Comparison of ENCODE assay signal across 9 cellular contexts in the genomic region with DNA sequence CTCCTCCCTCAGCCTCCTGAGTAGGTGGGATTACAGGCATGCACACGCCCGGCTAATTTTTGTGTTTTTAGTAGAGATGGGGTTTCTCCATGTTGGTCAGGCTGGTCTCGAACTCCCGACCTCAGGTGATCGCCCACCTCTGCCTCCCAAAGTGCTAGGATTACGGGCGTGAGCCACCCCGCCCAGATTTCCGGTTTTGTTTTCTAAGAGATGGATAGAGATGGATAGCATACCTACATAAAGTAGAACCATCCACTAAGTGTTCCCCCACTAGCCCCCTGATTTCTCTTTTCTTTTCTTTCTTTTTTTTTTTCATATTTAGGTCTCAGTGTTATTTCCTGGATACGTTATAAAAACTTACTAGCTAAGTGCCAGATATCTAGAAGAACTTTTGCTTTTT. TPM values are rescaled to one million over a fixed set of nuclear protein-coding genes. Genes with fewer than 3 reads are reported as not detected.
A peak's percentile ranks its signal among the peaks of the same experiment; 100 is the strongest.
DNase-seq lines count a peak whose midpoint lies in the region; ATAC-seq and TF ChIP-seq lines count a peak whose summit lies in the region.
"Had no signal": no experiment of that assay in that cellular context is flagged by ENCODE, and none has a peak within 500 bp of the region (broad histone marks: within the 10 kb centered on the region; RNA-seq: fewer than 3 reads in every experiment).

No MANE protein-coding gene starts in this region.

- peaks cover 42% of the 10 kb centered on the region for H3K4me1 Mint-ChIP-seq in activated CD4-positive, alpha-beta T cell treated with anti-CD3 and anti-CD28 coated beads for 36 hours
- H3K4me1 Mint-ChIP-seq in activated T-helper 2 cell treated with anti-CD3 and anti-CD28 coated beads, Interferon-gamma antibody, Interleukin-2, Interleukin-4, amounts not matched to agents 10 μg/mL and 5 μg/mL and 100 μg/mL, durations not matched to agents 14 hours and 24 hours and 36 hours (ENCODE audit: low read depth): peaks cover 34% of the 10 kb centered on the region

- H3K27me3 ChIP-seq in left lung (no peaks in the 10 kb centered on the region), thymus (ENCODE audit: control insufficient read depth, insufficient read depth) (no peaks in the 10 kb centered on the region)

- H3K27ac Mint-ChIP-seq in activated CD4-positive, alpha-beta T cell treated with anti-CD3 and anti-CD28 coated beads for 36 hours: peak overlapping the region; percentile 99
- peak overlapping the region; percentile 99 for H3K27ac Mint-ChIP-seq in activated T-helper 2 cell treated with anti-CD3 and anti-CD28 coated beads, Interferon-gamma antibody, Interleukin-2, Interleukin-4, amounts not matched to agents 10 μg/mL and 5 μg/mL and 100 μg/mL, durations not matched to agents 14 hours and 24 hours and 36 hours

- H3K27me3 Mint-ChIP-seq in activated CD4-positive, alpha-beta T cell treated with anti-CD3 and anti-CD28 coated beads for 36 hours: no peaks in the 10 kb centered on the region
- H3K27me3 Mint-ChIP-seq in activated T-helper 2 cell treated with anti-CD3 and anti-CD28 coated beads, Interferon-gamma antibody, Interleukin-2, Interleukin-4, amounts not matched to agents 10 μg/mL and 5 μg/mL and 100 μg/mL, durations not matched to agents 14 hours and 24 hours and 36 hours (ENCODE audit: low read depth): no peaks in the 10 kb centered on the region

- POLR2A ChIA-PET in activated CD4-positive, alpha-beta T cell treated with anti-CD3 and anti-CD28 coated beads for 36 hours (lab: Charles Lee): interaction anchor here (0.8 to 2.8 kb wide), 4 partner anchors 21 to 176 kb away, joined by 3 to 18 read pairs (median 7); no protein-coding TSS in a partner anchor

- no peak for TF ChIP-seq CTCF in left lung (IDR thresholded peaks at IDR 0.05)

- peaks cover 26 to 55% of the 10 kb centered on the region in 2 donors for H3K4me1 ChIP-seq in left lung
- H3K4me1 ChIP-seq in thymus (ENCODE audit: control insufficient read depth, insufficient read depth, low read length): peaks cover 14% of the 10 kb centered on the region

- CTCF ChIA-PET in activated CD4-positive, alpha-beta T cell treated with anti-CD3 and anti-CD28 coated beads for 36 hours (lab: Charles Lee): interaction anchor here (1.0 to 1.6 kb wide), 5 partner anchors 9 to 304 kb away, joined by 3 to 6 read pairs (median 4); no protein-coding TSS in a partner anchor

- 76% methylated on average over 10 of the region's 10 CpGs for WGBS in thymus

- H3K9me3 ChIP-seq in left lung (no peaks in the 10 kb centered on the region), thymus (ENCODE audit: control insufficient read depth) (no peaks in the 10 kb centered on the region)

- H3K36me3 ChIP-seq in left lung (peaks cover 0 to 10% of the 10 kb centered on the region in 2 donors), thymus (ENCODE audit: control insufficient read depth, insufficient read depth) (no peaks in the 10 kb centered on the region)

- peaks cover 22% of the 10 kb centered on the region for H3K36me3 Mint-ChIP-seq in activated CD4-positive, alpha-beta T cell treated with anti-CD3 and anti-CD28 coated beads for 36 hours (ENCODE audit: low read depth)
- H3K36me3 Mint-ChIP-seq in activated T-helper 2 cell treated with anti-CD3 and anti-CD28 coated beads, Interferon-gamma antibody, Interleukin-2, Interleukin-4, amounts not matched to agents 10 μg/mL and 5 μg/mL and 100 μg/mL, durations not matched to agents 14 hours and 24 hours and 36 hours (ENCODE audit: low read depth): peaks cover 34% of the 10 kb centered on the region

- intact Hi-C loops in activated CD4-positive, alpha-beta T cell treated with anti-CD3 and anti-CD28 coated beads for 36 hours (cut with DNase I, micrococcal nuclease): loop anchor here (1.0 to 10.0 kb wide), 5 partner anchors 36 to 596 kb away; a partner anchor contains a TSS
- intact Hi-C loops in activated T-helper 2 cell treated with anti-CD3 and anti-CD28 coated beads, Interferon-gamma antibody, Interleukin-2, Interleukin-4, amounts not matched to agents 10 μg/mL and 5 μg/mL and 100 μg/mL, durations not matched to agents 14 hours and 24 hours and 36 hours (cut with micrococcal nuclease): loop anchor here (1.0 kb wide), 2 partner anchors 36 to 57 kb away; no protein-coding TSS in a partner anchor
- intact Hi-C loops in left lung (cut with DNase I): loop anchor here in 1 of 2 donors (2.0 kb wide), 1 partner anchor 39 kb away; no protein-coding TSS in a partner anchor

- H3K4me3 ChIP-seq in left lung: peak overlapping the region; percentile 73 to 95
- H3K4me3 ChIP-seq in thymus (ENCODE audit: low read length): peak overlapping the region; percentile 92

- H3K4me3 Mint-ChIP-seq in activated CD4-positive, alpha-beta T cell treated with anti-CD3 and anti-CD28 coated beads for 36 hours: peak overlapping the region; percentile 89
- H3K4me3 Mint-ChIP-seq in activated T-helper 2 cell treated with anti-CD3 and anti-CD28 coated beads, Interferon-gamma antibody, Interleukin-2, Interleukin-4, amounts not matched to agents 10 μg/mL and 5 μg/mL and 100 μg/mL, durations not matched to agents 14 hours and 24 hours and 36 hours (ENCODE audit: low read depth): peak overlapping the region; percentile 97

- H3K27ac ChIP-seq in left lung (peak overlapping the region; percentile 100), thymus (ENCODE audit: low read depth) (no peak overlapping the region)

- no peaks in the 10 kb centered on the region for H3K9me3 Mint-ChIP-seq in activated CD4-positive, alpha-beta T cell treated with anti-CD3 and anti-CD28 coated beads for 36 hours (ENCODE audit: low read depth)
- H3K9me3 Mint-ChIP-seq in activated T-helper 2 cell treated with anti-CD3 and anti-CD28 coated beads, Interferon-gamma antibody, Interleukin-2, Interleukin-4, amounts not matched to agents 10 μg/mL and 5 μg/mL and 100 μg/mL, durations not matched to agents 14 hours and 24 hours and 36 hours: no peaks in the 10 kb centered on the region

- no peak for DNase-seq in activated CD4-positive, alpha-beta T cell treated with anti-CD3 and anti-CD28 coated beads for 36 hours
- DNase-seq in activated CD4-positive, alpha-beta T cell treated with anti-CD3 and anti-CD28 coated beads, Interleukin-2, amount 50 U/mL, for 1 hour: no peak
- no peak for DNase-seq in activated T-helper 2 cell treated with anti-CD3 and anti-CD28 coated beads, Interferon-gamma antibody, Interleukin-2, Interleukin-4, amounts not matched to agents 10 μg/mL and 5 μg/mL and 100 μg/mL, durations not matched to agents 14 hours and 24 hours and 36 hours (ENCODE audit: low spot score)
- DNase-seq in left lung (no peak), SKM-1 treated with dmso at 0.1 percent for 144 hours (lab: John Stamatoyannopoulos, UW; ENCODE audit: unreplicated experiment) (no peak)
- DNase-seq: C1 segment of cervical spinal cord had no signal

- no peak for ATAC-seq in activated CD4-positive, alpha-beta T cell treated with anti-CD3 and anti-CD28 coated beads for 36 hours
- ATAC-seq in left lung (no peak), HG02884 (IDR thresholded peaks at IDR 0.05; ENCODE audit: unreplicated experiment) (no peak), HG03135 (IDR thresholded peaks at IDR 0.05; ENCODE audit: unreplicated experiment) (no peak)

RNA-seq across cellular contexts. Expression of a gene that starts 2.0 kb away (rescaled TPM):
- 100 to 1,000 TPM; 145 to 190 TPM for total RNA-seq in activated CD4-positive, alpha-beta T cell treated with anti-CD3 and anti-CD28 coated beads for 36 hours
- 165 and 170 TPM in 2 replicates for total RNA-seq in activated T-helper 2 cell treated with anti-CD3 and anti-CD28 coated beads, Interferon-gamma antibody, Interleukin-2, Interleukin-4, amounts not matched to agents 10 μg/mL and 5 μg/mL and 100 μg/mL, durations not matched to agents 14 hours and 24 hours and 36 hours
- 100 to 1,000 TPM; 264 to 294 TPM for total RNA-seq in left lung
- polyA plus RNA-seq in thymus: 125 TPM
